In the genomic region with DNA sequence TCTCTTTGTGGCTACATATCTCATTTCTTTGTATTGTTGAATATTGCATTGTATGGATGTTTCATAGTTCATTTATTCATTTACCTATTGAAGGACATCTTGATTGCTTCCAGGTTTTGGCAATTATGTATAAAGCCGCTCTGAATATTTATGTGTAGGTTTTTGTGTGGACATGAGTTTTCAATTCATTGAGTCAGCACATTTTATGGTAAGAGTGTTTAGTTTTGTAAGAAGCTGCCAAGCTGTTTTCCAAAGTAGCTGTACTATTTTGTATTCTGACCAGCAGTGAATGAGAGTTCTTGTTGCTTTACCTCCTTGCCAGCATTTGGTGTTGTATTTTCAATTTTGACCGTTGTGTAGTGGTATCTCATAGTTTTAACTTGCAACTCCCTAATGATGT, we compare ENCODE assay signal across 25 cellular contexts. TPM values are rescaled to one million over a fixed set of nuclear protein-coding genes. Genes with fewer than 3 reads are reported as not detected.
DNase-seq lines count a peak whose midpoint lies in the region; ATAC-seq, FAIRE-seq and TF ChIP-seq lines count a peak whose summit lies in the region.
"Had no signal": no experiment of that assay in that cellular context is flagged by ENCODE, and none has a peak within 500 bp of the region (broad histone marks: within the 10 kb centered on the region; RNA-seq: fewer than 3 reads in every experiment).

No MANE protein-coding gene starts in this region.

- peaks cover 53% of the 10 kb centered on the region for H3K4me1 Mint-ChIP-seq in CD4-positive, alpha-beta T cell (ENCODE audit: low read depth)
- peaks cover 36% of the 10 kb centered on the region for H3K4me1 Mint-ChIP-seq in nephron

- H3K27ac ChIP-seq in CD4-positive, alpha-beta T cell (ENCODE audit: low read depth, low read length), result no peak overlapping the region
- H3K27ac ChIP-seq: gastrocnemius medialis, SJSA1, tibial artery had no signal

- peaks cover 39% of the 10 kb centered on the region for H3K36me3 Mint-ChIP-seq in CD4-positive, alpha-beta T cell (ENCODE audit: low read depth)
- H3K36me3 Mint-ChIP-seq in nephron (ENCODE audit: low read depth), result peaks cover 29% of the 10 kb centered on the region

- ATAC-seq in CD4-positive, alpha-beta T cell (ENCODE audit: poor library complexity), result no peak
- ATAC-seq: gastrocnemius medialis; stimulated activated naive CD8-positive, alpha-beta T cell treated with anti-CD3 and anti-CD28 coated beads, Interleukin-15, Interleukin-2, amounts not matched to agents 100 U/mL and 50 U/mL, for 24 hours had no signal

- POLR2A ChIA-PET in CD4-positive, alpha-beta T cell (lab: Charles Lee), result interaction anchor here (0.7 to 1.0 kb wide), 2 partner anchors 31 to 39 kb away, joined by 3 to 4 read pairs; a partner anchor contains a TSS

- intact Hi-C loops in CD4-positive, alpha-beta T cell (cut with DNase I, micrococcal nuclease), result no loop called here
- intact Hi-C loops in head of caudate nucleus (cut with DNase I), result no loop called here

- DNase-seq in CD4-positive, alpha-beta T cell, result no peak
- DNase-seq in HTR-8/SVneo (ENCODE audit: insufficient read length, low spot score), result no peak
- peak; percentile 63 for DNase-seq in fibroblast of gingiva (ENCODE audit: low read depth)
- DNase-seq in head of caudate nucleus, result no peak
- DNase-seq in RPMI8226, result no peak
- no peak for DNase-seq in NCI-H526 treated with DMSO at 0.1 percent for 48 hours (lab: John Stamatoyannopoulos, UW)
- DNase-seq: activated CD4-positive, alpha-beta memory T cell treated with anti-CD3 and anti-CD28 coated beads, Interleukin-2, amount 10 ng/mL, durations not matched to agents 7 days and 5 days; activated gamma-delta T cell treated with Interleukin-2 at 50 U/mL for 16 hours; BE2C; dorsolateral prefrontal cortex; gastrocnemius medialis; H7; kidney; NCI-H1417; NCI-H2107; NCI-H510A; nucleus accumbens; stimulated activated CD4-positive, alpha-beta T cell treated with anti-CD3 and anti-CD28 coated beads, Interleukin-12 subunit alpha, Interleukin-12 subunit beta, amount 100 ng/mL, for 4 hours; stimulated activated CD4-positive, alpha-beta T cell treated with anti-CD3 and anti-CD28 coated beads, Interleukin-4, amount 100 ng/mL, for 4 hours; stimulated activated naive CD8-positive, alpha-beta T cell treated with anti-CD3 and anti-CD28 coated beads, Interleukin-15, Interleukin-2, amounts not matched to agents 100 U/mL and 50 U/mL, for 24 hours; tibial artery had no signal

- H3K9me3 Mint-ChIP-seq in CD4-positive, alpha-beta T cell, result no peaks in the 10 kb centered on the region
- H3K9me3 Mint-ChIP-seq in nephron, result no peaks in the 10 kb centered on the region
- H3K9me3 Mint-ChIP-seq: activated CD4-positive, alpha-beta memory T cell treated with anti-CD3 and anti-CD28 coated beads, Interleukin-2, amount 10 ng/mL, durations not matched to agents 7 days and 5 days had no signal

- no peak overlapping the region for H3K4me3 Mint-ChIP-seq in CD4-positive, alpha-beta T cell
- no peak overlapping the region for H3K4me3 Mint-ChIP-seq in nephron
- H3K4me3 Mint-ChIP-seq: activated CD4-positive, alpha-beta memory T cell treated with anti-CD3 and anti-CD28 coated beads, Interleukin-2, amount 10 ng/mL, durations not matched to agents 7 days and 5 days had no signal

- H3K27me3 Mint-ChIP-seq in CD4-positive, alpha-beta T cell, result no peaks in the 10 kb centered on the region
- H3K27me3 Mint-ChIP-seq in nephron (ENCODE audit: low read depth), result no peaks in the 10 kb centered on the region
- H3K27me3 Mint-ChIP-seq: activated CD4-positive, alpha-beta memory T cell treated with anti-CD3 and anti-CD28 coated beads, Interleukin-2, amount 10 ng/mL, durations not matched to agents 7 days and 5 days had no signal

- CTCF ChIA-PET in CD4-positive, alpha-beta T cell (lab: Charles Lee), result interaction anchor here (1.1 kb wide), 1 partner anchor 41 kb away, joined by 3 read pairs; no protein-coding TSS in a partner anchor

- TF ChIP-seq CTCF in CD4-positive, alpha-beta T cell (IDR thresholded peaks at IDR 0.05), result no peak
- TF ChIP-seq CTCF in nephron (IDR thresholded peaks at IDR 0.05; ENCODE audit: unreplicated experiment in 3 of 3), result no peak

- no peaks in the 10 kb centered on the region for H3K9me3 ChIP-seq in CD4-positive, alpha-beta T cell (ENCODE audit: control insufficient read depth, low read length)
- H3K9me3 ChIP-seq: BE2C, gastrocnemius medialis, SJSA1, tibial artery had no signal

- no peaks in the 10 kb centered on the region for H3K27me3 ChIP-seq in CD4-positive, alpha-beta T cell (ENCODE audit: control insufficient read depth, insufficient read depth, low read length)
- H3K27me3 ChIP-seq: BE2C, dorsolateral prefrontal cortex, gastrocnemius medialis, SJSA1, tibial artery had no signal

- FAIRE-seq in HTR-8/SVneo (lab: Jason Lieb, UNC), result peak; percentile 33
- FAIRE-seq: D721Med, kidney, RCC 7860 had no signal

- peak overlapping the region; percentile 76 for H3K27ac Mint-ChIP-seq in CD4-positive, alpha-beta T cell
- peak overlapping the region; percentile 60 to 87 (median 84) for H3K27ac Mint-ChIP-seq in nephron
- H3K27ac Mint-ChIP-seq: activated CD4-positive, alpha-beta memory T cell treated with anti-CD3 and anti-CD28 coated beads, Interleukin-2, amount 10 ng/mL, durations not matched to agents 7 days and 5 days had no signal

RNA-seq across cellular contexts. Expression of a gene that starts 39.2 kb away (rescaled TPM):
- 100 to 1,000 TPM; 410 to 412 TPM for total RNA-seq in CD4-positive, alpha-beta T cell
